7 cellular contexts compared by ENCODE assay signal in genomic region chr14:59028476-59029202, GRCh38.
A peak's percentile ranks its signal among the peaks of the same experiment; 100 is the strongest.
DNase-seq lines count a peak whose midpoint lies in the region; ATAC-seq and TF ChIP-seq lines count a peak whose summit lies in the region.

No MANE protein-coding gene starts in this region.

- H3K4me2 ChIP-seq in smooth muscle cell = peak overlapping the region; percentile 67

- no peaks in the 10 kb centered on the region for H3K9me3 ChIP-seq in smooth muscle cell (replicated peaks; ENCODE audit: low read depth)

- TF ChIP-seq CTCF in GM10266 (IDR thresholded peaks at IDR 0.05; ENCODE audit: control insufficient read depth, insufficient read depth, low read depth, missing control alignments) (peak; percentile 90), smooth muscle cell (IDR thresholded peaks at IDR 0.05; ENCODE audit: borderline replicate concordance, insufficient read depth, poor library complexity, severe bottlenecking) (peak; percentile 81)

- H2AFZ ChIP-seq in smooth muscle cell (ENCODE audit: low read depth) = peak overlapping the region; percentile 87

- 2% methylated on average over 5 of the region's 5 CpGs for WGBS in smooth muscle cell (ENCODE audit: low lambda C conversion rate)

- H3K4me3 ChIP-seq in smooth muscle cell = no peak overlapping the region

- ATAC-seq in GM21786 (IDR thresholded peaks at IDR 0.05; ENCODE audit: unreplicated experiment) = peak; percentile 93

- no peaks in the 10 kb centered on the region for H3K27me3 ChIP-seq in smooth muscle cell (ENCODE audit: low read depth)

- DNase-seq in GM10266 (ENCODE audit: extremely low spot score) (peak; percentile 61), HuH-7 (ENCODE audit: low spot score) (peak; percentile 56), NOMO-1 treated with dmso at 0.1 percent for 144 hours (lab: John Stamatoyannopoulos, UW; ENCODE audit: unreplicated experiment) (peak; percentile 58), astrocyte of the hippocampus (ENCODE audit: low read depth, low spot score) (peak; percentile 93), iPS-NIHi11 (ENCODE audit: low spot score) (peak; percentile 65), smooth muscle cell (lab: John Stamatoyannopoulos, UW; ENCODE audit: unreplicated experiment) (peak; percentile 4)

- H3K27ac ChIP-seq in smooth muscle cell (ENCODE audit: low read depth) = peak overlapping the region; percentile 54

- no peaks in the 10 kb centered on the region for H3F3A ChIP-seq in smooth muscle cell (ENCODE audit: low read depth)

- no peaks in the 10 kb centered on the region for H3K79me2 ChIP-seq in smooth muscle cell (ENCODE audit: low read depth)

- H3K36me3 ChIP-seq in smooth muscle cell (ENCODE audit: low read depth) = no peaks in the 10 kb centered on the region

- H4K20me1 ChIP-seq in smooth muscle cell (ENCODE audit: low read depth) = no peaks in the 10 kb centered on the region

- peaks cover 6% of the 10 kb centered on the region for H3K4me1 ChIP-seq in smooth muscle cell (ENCODE audit: low read depth)

- no peak overlapping the region for H3K9ac ChIP-seq in smooth muscle cell (ENCODE audit: low read depth)

Comparison
In these comparisons a context has a peak if more than half of its experiments do, and no peak if none do; other contexts are left out.
1. DNase-seq: peak in every context shown above with its lines; median percentile 93 in astrocyte of the hippocampus; 65 in iPS-NIHi11; 61 in GM10266; 58 in NOMO-1 treated with dmso at 0.1 percent for 144 hours; 56 in HuH-7; 4 in smooth muscle cell.